ENCODE assay signal across 8 cellular contexts in genomic region chr4:57163530-57164459, GRCh38. TPM values are rescaled to one million over a fixed set of nuclear protein-coding genes. Genes with fewer than 3 reads are reported as not detected.
DNase-seq lines count a peak whose midpoint lies in the region; TF ChIP-seq lines count a peak whose summit lies in the region.

No MANE protein-coding gene starts in this region.

- no peaks in the 10 kb centered on the region for H3K36me3 Mint-ChIP-seq in stimulated activated naive CD8-positive, alpha-beta T cell treated with anti-CD3 and anti-CD28 coated beads, Interleukin-15, Interleukin-2, amounts not matched to agents 100 ng/mL and 50 ng/mL, for 24 hours (ENCODE audit: low read depth)

- peak overlapping the region; percentile 74 for H3K4me3 Mint-ChIP-seq in stimulated activated naive CD8-positive, alpha-beta T cell treated with anti-CD3 and anti-CD28 coated beads, Interleukin-15, Interleukin-2, amounts not matched to agents 100 ng/mL and 50 ng/mL, for 24 hours

- CTCF ChIA-PET in RWPE1 (lab: Yijun Ruan, JAX), result interaction anchor here (0.5 to 3.3 kb wide), 60 partner anchors 11 to 1438 kb away, joined by 3 to 27 read pairs (median 4); partner anchors contain the start of gene IGFBP7

- DNase-seq in EH (ENCODE audit: low read depth) (peak; percentile 84), GOT3 (lab: John Stamatoyannopoulos, UW) (peak; percentile 13), LHCN-M2 (ENCODE audit: low read depth) (peak; percentile 82), RWPE1 (ENCODE audit: low spot score) (peak; percentile 76), activated gamma-delta T cell (lab: John Stamatoyannopoulos, UW) (peak; percentile 28), foreskin fibroblast (peak; percentile 75 to 91)

- H3K79me2 ChIP-seq in neural cell (replicated peaks; ENCODE audit: insufficient read depth, low read length), result no peaks in the 10 kb centered on the region

- H3K4me3 ChIP-seq in foreskin fibroblast (ENCODE audit: low read depth in 1 of 2, low read length in 2 of 2), result peak overlapping the region; percentile 64 to 70
- peak overlapping the region; percentile 84 for H3K4me3 ChIP-seq in neural cell (ENCODE audit: low read length)

- H3K9me2 ChIP-seq in neural cell (ENCODE audit: insufficient read depth, low read length), result no peaks in the 10 kb centered on the region

- peaks cover 12% of the 10 kb centered on the region for H3K4me1 Mint-ChIP-seq in stimulated activated naive CD8-positive, alpha-beta T cell treated with anti-CD3 and anti-CD28 coated beads, Interleukin-15, Interleukin-2, amounts not matched to agents 100 ng/mL and 50 ng/mL, for 24 hours (ENCODE audit: low read depth)

- POLR2A ChIA-PET in RWPE1 (lab: Yijun Ruan, JAX; ENCODE audit: low non-redundant PET), result no interaction called here

- no peak overlapping the region for H3K27ac Mint-ChIP-seq in stimulated activated naive CD8-positive, alpha-beta T cell treated with anti-CD3 and anti-CD28 coated beads, Interleukin-15, Interleukin-2, amounts not matched to agents 100 ng/mL and 50 ng/mL, for 24 hours

- TF ChIP-seq EP300 in neural cell (conservative IDR thresholded peaks at IDR 0.05; ENCODE audit: poor library complexity, severe bottlenecking), result peak; percentile 38

- TF ChIP-seq CTCF in RWPE1 (conservative IDR thresholded peaks at IDR 0.05; ENCODE audit: low read depth) (peak; percentile 97), foreskin fibroblast (IDR thresholded peaks at IDR 0.05; ENCODE audit: low read depth, low read length) (peak; percentile 92), neural cell (IDR thresholded peaks at IDR 0.05; ENCODE audit: poor library complexity, severe bottlenecking) (peak; percentile 93)

- H3K9ac ChIP-seq in neural cell (ENCODE audit: low read length), result peak overlapping the region; percentile 78

- no peaks in the 10 kb centered on the region for H3F3A ChIP-seq in neural cell (ENCODE audit: insufficient read depth, low read length, poor library complexity, severe bottlenecking)

- no peaks in the 10 kb centered on the region for H4K20me1 ChIP-seq in neural cell (ENCODE audit: insufficient read depth)

- peak; percentile 96 for TF ChIP-seq RAD21 in neural cell (conservative IDR thresholded peaks at IDR 0.05)

- no peaks in the 10 kb centered on the region for H3K9me3 Mint-ChIP-seq in stimulated activated naive CD8-positive, alpha-beta T cell treated with anti-CD3 and anti-CD28 coated beads, Interleukin-15, Interleukin-2, amounts not matched to agents 100 ng/mL and 50 ng/mL, for 24 hours

- H2AFZ ChIP-seq in neural cell (ENCODE audit: low read depth, low read length), result peak overlapping the region; percentile 59

- H3K27ac ChIP-seq in RWPE1, result peak overlapping the region; percentile 81
- peak overlapping the region; percentile 67 for H3K27ac ChIP-seq in neural cell (ENCODE audit: low read length)

- H3K27me3 Mint-ChIP-seq in stimulated activated naive CD8-positive, alpha-beta T cell treated with anti-CD3 and anti-CD28 coated beads, Interleukin-15, Interleukin-2, amounts not matched to agents 100 ng/mL and 50 ng/mL, for 24 hours, result peaks cover 25% of the 10 kb centered on the region

- H3K9me3 ChIP-seq in neural cell (ENCODE audit: low read length), result no peaks in the 10 kb centered on the region

- H3K36me3 ChIP-seq in neural cell (ENCODE audit: insufficient read depth, low read length), result no peaks in the 10 kb centered on the region

- peak overlapping the region; percentile 90 for H3K4me2 ChIP-seq in neural cell (ENCODE audit: low read length)

- H3K27me3 ChIP-seq in neural cell (ENCODE audit: insufficient read depth, low read depth, low read length), result no peaks in the 10 kb centered on the region

TF ChIP-seq in neural cell, 6 proteins besides CTCF, POLR2A, EP300 and RAD21:
- TF ChIP-seq MXI1 (conservative IDR thresholded peaks at IDR 0.05; ENCODE audit: poor library complexity, severe bottlenecking) (peak; percentile 76), SMC3 (conservative IDR thresholded peaks at IDR 0.05; ENCODE audit: poor library complexity) (peak; percentile 88), POLR2AphosphoS5 (IDR thresholded peaks at IDR 0.05) (peak; percentile 37), TAF1 (IDR thresholded peaks at IDR 0.05; ENCODE audit: low read depth) (no peak), EZH2 (IDR thresholded peaks at IDR 0.05; ENCODE audit: borderline replicate concordance, insufficient read depth, low read length, poor library complexity, severe bottlenecking) (no peak)
- TF ChIP-seq, protein P1, sequence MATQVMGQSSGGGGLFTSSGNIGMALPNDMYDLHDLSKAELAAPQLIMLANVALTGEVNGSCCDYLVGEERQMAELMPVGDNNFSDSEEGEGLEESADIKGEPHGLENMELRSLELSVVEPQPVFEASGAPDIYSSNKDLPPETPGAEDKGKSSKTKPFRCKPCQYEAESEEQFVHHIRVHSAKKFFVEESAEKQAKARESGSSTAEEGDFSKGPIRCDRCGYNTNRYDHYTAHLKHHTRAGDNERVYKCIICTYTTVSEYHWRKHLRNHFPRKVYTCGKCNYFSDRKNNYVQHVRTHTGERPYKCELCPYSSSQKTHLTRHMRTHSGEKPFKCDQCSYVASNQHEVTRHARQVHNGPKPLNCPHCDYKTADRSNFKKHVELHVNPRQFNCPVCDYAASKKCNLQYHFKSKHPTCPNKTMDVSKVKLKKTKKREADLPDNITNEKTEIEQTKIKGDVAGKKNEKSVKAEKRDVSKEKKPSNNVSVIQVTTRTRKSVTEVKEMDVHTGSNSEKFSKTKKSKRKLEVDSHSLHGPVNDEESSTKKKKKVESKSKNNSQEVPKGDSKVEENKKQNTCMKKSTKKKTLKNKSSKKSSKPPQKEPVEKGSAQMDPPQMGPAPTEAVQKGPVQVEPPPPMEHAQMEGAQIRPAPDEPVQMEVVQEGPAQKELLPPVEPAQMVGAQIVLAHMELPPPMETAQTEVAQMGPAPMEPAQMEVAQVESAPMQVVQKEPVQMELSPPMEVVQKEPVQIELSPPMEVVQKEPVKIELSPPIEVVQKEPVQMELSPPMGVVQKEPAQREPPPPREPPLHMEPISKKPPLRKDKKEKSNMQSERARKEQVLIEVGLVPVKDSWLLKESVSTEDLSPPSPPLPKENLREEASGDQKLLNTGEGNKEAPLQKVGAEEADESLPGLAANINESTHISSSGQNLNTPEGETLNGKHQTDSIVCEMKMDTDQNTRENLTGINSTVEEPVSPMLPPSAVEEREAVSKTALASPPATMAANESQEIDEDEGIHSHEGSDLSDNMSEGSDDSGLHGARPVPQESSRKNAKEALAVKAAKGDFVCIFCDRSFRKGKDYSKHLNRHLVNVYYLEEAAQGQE (IDR thresholded peaks at IDR 0.05; ENCODE audit: borderline replicate concordance), result no peak

RNA-seq across cellular contexts. Expression of gene IGFBP7, which starts 53.6 kb away (rescaled TPM):
- 221 and 314 TPM in 2 replicates for total RNA-seq in LHCN-M2 (2014; rRNA removed)
- 564 TPM for polyA plus RNA-seq in LHCN-M2 (2012)
- polyA plus RNA-seq in neural cell, result 0.33 TPM in 1 of 2 replicates, not detected in the other
- not detected in 2 replicates for polyA minus RNA-seq in neural cell

Comparison
In these comparisons a context has a peak if more than half of its experiments do, and no peak if none do; other contexts are left out.
1. Peak in every context shown above with its lines: DNase-seq, H3K4me3 ChIP-seq and H3K27ac ChIP-seq.
2. DNase-seq: peak in every context shown above with its lines; median percentile 84 in EH; 83 in foreskin fibroblast; 82 in LHCN-M2; 76 in RWPE1; 28 in activated gamma-delta T cell; 13 in GOT3.